In genomic region chr1:15526490-15527339, GRCh38 we compare ENCODE assay signal across 8 cellular contexts. TPM values are rescaled to one million over a fixed set of nuclear protein-coding genes. Genes with fewer than 3 reads are reported as not detected.
A peak's percentile ranks its signal among the peaks of the same experiment; 100 is the strongest.
DNase-seq lines count a peak whose midpoint lies in the region; ATAC-seq and TF ChIP-seq lines count a peak whose summit lies in the region.

Gene DNAJC16, plus strand, starts transcription at chr1:15526848. Its CDS starts 2,258 bp downstream, at chr1:15529106.

- peaks cover 0 to 24% (median 8%) of the 10 kb centered on the region in 6 donors for H3K36me3 ChIP-seq in spleen

- no peaks in the 10 kb centered on the region for H3K9me3 Mint-ChIP-seq in immature natural killer cell

- no peaks in the 10 kb centered on the region for H3K27me3 ChIP-seq in spleen (replicated peaks in 1 of 7)

- peaks cover 17 to 28% (median 19%) of the 10 kb centered on the region in 3 donors for H3K27me3 Mint-ChIP-seq in immature natural killer cell (ENCODE audit: low read depth in 3 of 3)

- peak within 1 kb of the TSS; percentile 88 to 97 (median 92) for H3K4me3 Mint-ChIP-seq in immature natural killer cell

- intact Hi-C loops in spleen (cut with DNase I; ENCODE audit: low total_unique reads) = loop anchor here (10.0 kb wide), 1 partner anchor 88 kb away; the partner anchor contains the start of gene DDI2

- ATAC-seq in GM18870 (IDR thresholded peaks at IDR 0.05; ENCODE audit: unreplicated experiment) = peak; percentile 79
- peak; percentile 47 for ATAC-seq in HG03139 (IDR thresholded peaks at IDR 0.05; ENCODE audit: unreplicated experiment)

- TF ChIP-seq POLR2A in spleen (IDR thresholded peaks at IDR 0.05) = peak in 2 of 3 donors; percentile 26 to 50

- H3K4me3 ChIP-seq in AG04449 (ENCODE audit: low read depth, low read length) = peak within 1 kb of the TSS; percentile 93
- peak within 1 kb of the TSS; percentile 89 for H3K4me3 ChIP-seq in WI38 (ENCODE audit: low read depth, low read length)
- peak within 1 kb of the TSS; percentile 80 to 90 for H3K4me3 ChIP-seq in cardiac fibroblast (replicated peaks in 1 of 2; ENCODE audit: low read depth in 2 of 2, low read length in 2 of 2)
- peak within 1 kb of the TSS; percentile 65 to 92 (median 80) for H3K4me3 ChIP-seq in spleen

- TF ChIP-seq CTCF in AG04449 (IDR thresholded peaks at IDR 0.05; ENCODE audit: insufficient read depth, low read length, missing control alignments) (peak; percentile 41), WI38 (IDR thresholded peaks at IDR 0.05; ENCODE audit: low read depth, low read length) (0 out of 2 replicates have a peak, but pooled peaks have one; percentile 15), cardiac fibroblast (IDR thresholded peaks at IDR 0.05; ENCODE audit: low read depth, low read length) (peak; percentile 31), spleen (IDR thresholded peaks at IDR 0.05 in 8 of 11, conservative IDR thresholded peaks at IDR 0.05 in 3 of 11) (peak in 7 of 11 experiments; percentile 17 to 61 (median 46))

- CTCF ChIA-PET in AG04449 (lab: Yijun Ruan, JAX) = interaction anchor here (0.9 kb wide), 1 partner anchor 8 kb away, joined by 3 read pairs; no protein-coding TSS in a partner anchor

- peaks cover 19 to 72% (median 42%) of the 10 kb centered on the region in 6 donors for H3K4me1 ChIP-seq in spleen

- H3K27ac ChIP-seq in spleen = peak within 1 kb of the TSS; percentile 88 to 99 (median 96)

- POLR2A ChIA-PET in AG04449 (lab: Yijun Ruan, JAX) = no interaction called here

- H3K36me3 Mint-ChIP-seq in immature natural killer cell = no peaks in the 10 kb centered on the region

- H3K4me1 Mint-ChIP-seq in immature natural killer cell = peaks cover 47 to 56% of the 10 kb centered on the region in 2 donors

- H3K27ac Mint-ChIP-seq in immature natural killer cell = peak within 1 kb of the TSS; percentile 92 to 100 (median 96)

- DNase-seq in AG04449 (ENCODE audit: low read depth, low spot score) (peak; percentile 99), NCI-H2227 (lab: John Stamatoyannopoulos, UW; ENCODE audit: unreplicated experiment) (peak; percentile 100), cardiac fibroblast (ENCODE audit: low read depth in 2 of 2) (peak; percentile 100), immature natural killer cell (peak; percentile 99), spleen (peak; percentile 99)

- no peaks in the 10 kb centered on the region for H3K9me3 ChIP-seq in spleen

- WGBS in spleen, 5 donors = 0 to 1% (median 0%) methylated on average over 33 to 65 of the region's 65 CpGs

RNA-seq across cellular contexts. Expression of gene DNAJC16, which starts in this region (rescaled TPM):
- polyA plus RNA-seq in immature natural killer cell = 1 to 10 TPM; 3.7 to 8.9 (median 4.0) TPM
- 10 to 100 TPM; 17.0 to 23.0 (median 21.0) TPM for total RNA-seq in spleen
- 1 to 10 TPM; 3.7 to 7.4 (median 5.2) TPM for polyA plus RNA-seq in spleen

Comparison
In these comparisons a context has a peak if more than half of its experiments do, and no peak if none do; other contexts are left out.
1. Peak in every context shown above with its lines: DNase-seq, ATAC-seq, H3K4me3 ChIP-seq and H3K27ac ChIP-seq.